In the genomic region with DNA sequence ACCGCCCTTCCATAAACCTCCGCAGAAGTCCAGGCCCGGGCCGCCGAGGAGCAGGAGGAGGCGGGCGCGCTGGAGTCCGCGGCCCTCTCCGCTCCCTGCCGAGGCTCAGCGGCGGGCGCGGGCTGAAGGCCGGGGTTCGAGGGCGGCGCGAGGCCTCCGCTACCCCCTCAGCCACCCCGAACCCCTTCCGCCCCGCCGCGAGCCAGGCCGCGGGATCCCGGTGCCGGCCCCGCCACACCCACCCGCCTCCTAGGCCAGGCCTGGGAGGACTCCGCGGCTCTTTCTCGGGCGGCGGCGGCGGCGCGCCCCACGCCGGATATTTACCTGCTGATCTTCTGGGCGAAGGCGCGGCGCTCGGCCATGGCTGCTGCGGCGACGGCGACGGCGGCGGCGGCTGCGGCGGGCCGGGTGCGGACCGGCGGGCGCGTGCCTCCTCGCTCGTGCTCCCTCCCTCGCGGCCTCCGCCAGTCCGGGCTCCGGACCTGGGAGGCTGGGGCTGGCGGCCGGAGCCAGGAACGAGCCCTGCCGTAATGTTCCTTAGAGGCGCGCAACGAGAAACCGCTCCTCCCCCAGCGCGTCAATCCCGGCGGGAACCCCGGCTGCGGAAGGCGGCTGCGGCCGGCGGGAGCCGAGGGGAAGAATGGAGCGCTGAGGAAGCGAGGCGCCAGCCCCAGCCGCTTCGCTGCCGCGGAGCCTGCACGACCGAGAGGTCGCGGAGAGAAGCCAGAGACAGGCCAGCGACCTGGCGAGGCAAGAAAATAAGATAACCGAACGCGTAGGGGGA, we compare ENCODE assay signal across 8 cellular contexts. TPM values are rescaled to one million over a fixed set of nuclear protein-coding genes. Genes with fewer than 3 reads are reported as not detected.
A peak's percentile ranks its signal among the peaks of the same experiment; 100 is the strongest.
DNase-seq lines count a peak whose midpoint lies in the region; ATAC-seq and TF ChIP-seq lines count a peak whose summit lies in the region.

DOCK7 (minus strand) TSS at position 484 of the 784 bp plus-strand sequence; CDS start at position 362, 122 bp downstream.

- peak; percentile 40 for DNase-seq in DMS79 treated with DMSO at 0.1 percent for 48 hours (lab: John Stamatoyannopoulos, UW)
- DNase-seq in DMS79 (lab: John Stamatoyannopoulos, UW): no peak
- DNase-seq in NCI-H1092 (lab: John Stamatoyannopoulos, UW): peak; percentile 34
- peak; percentile 9 to 68 (median 28) for DNase-seq in T-helper 2 cell
- DNase-seq in astrocyte of the spinal cord (ENCODE audit: low read depth, low spot score): peak; percentile 82
- peak; percentile 83 for DNase-seq in hepatic stellate cell (ENCODE audit: low spot score)
- peak; percentile 85 to 87 for DNase-seq in psoas muscle

- H3K27ac ChIP-seq in psoas muscle: peak within 1 kb of the TSS; percentile 70

- TF ChIP-seq CTCF in astrocyte of the spinal cord (IDR thresholded peaks at IDR 0.05; ENCODE audit: low read depth, low read length): no peak
- TF ChIP-seq CTCF in psoas muscle (IDR thresholded peaks at IDR 0.05): no peak

- H3K4me3 ChIP-seq in astrocyte of the spinal cord (ENCODE audit: low read depth, low read length): peak within 1 kb of the TSS; percentile 77
- peak within 1 kb of the TSS; percentile 87 for H3K4me3 ChIP-seq in psoas muscle

- ATAC-seq in HG02623 (IDR thresholded peaks at IDR 0.05; ENCODE audit: unreplicated experiment): peak; percentile 57
- ATAC-seq in psoas muscle: peak; percentile 89 to 96 (median 92)

- 0% methylated on average over 67 to 107 of the region's 107 CpGs for WGBS in psoas muscle, 3 donors

- intact Hi-C loops in psoas muscle (cut with DNase I): no loop called here

- H3K36me3 ChIP-seq in psoas muscle (ENCODE audit: insufficient read depth in 1 of 2, low read depth in 1 of 2): no peaks in the 10 kb centered on the region

- H3K9me3 ChIP-seq in psoas muscle: no peaks in the 10 kb centered on the region

- no peaks in the 10 kb centered on the region for H3K4me1 ChIP-seq in psoas muscle

- H3K27me3 ChIP-seq in psoas muscle (ENCODE audit: insufficient read depth in 3 of 3, low read length in 2 of 3): no peaks in the 10 kb centered on the region

- in situ Hi-C loops in astrocyte of the spinal cord (cut with HindIII; ENCODE audit: low sequenced_read_pairs): no loop called here

RNA-seq across cellular contexts. Expression of gene DOCK7, which starts in this region (rescaled TPM):
- total RNA-seq in psoas muscle: 10 to 100 TPM in 1 of 4 donors, 1 to 10 TPM in 3; 7.0 to 12.9 (median 8.6) TPM
- polyA plus RNA-seq in psoas muscle: 1 to 10 TPM; 3.1 to 5.1 (median 4.9) TPM
